ENCODE assay signal across 24 cellular contexts in the genomic region with DNA sequence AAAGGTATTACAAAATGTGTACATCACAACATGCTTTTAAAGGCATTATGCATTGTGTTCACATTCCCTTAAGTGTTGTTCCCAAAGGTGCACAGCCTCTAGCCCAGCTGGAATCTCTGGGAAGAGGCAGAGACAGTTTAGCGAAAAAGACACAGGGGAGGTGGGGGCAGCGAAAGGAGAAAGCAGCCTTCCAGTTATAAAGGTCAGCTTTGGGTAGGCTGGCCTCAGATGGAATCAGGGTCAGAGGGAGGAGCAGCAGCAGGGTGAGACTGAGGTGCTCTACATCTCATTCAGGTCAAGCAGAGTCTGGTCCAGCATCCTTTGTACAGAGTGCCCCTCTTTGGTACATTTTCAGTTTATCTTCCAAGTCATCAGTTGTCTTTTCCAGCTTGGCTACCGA.
"Had no signal": no experiment of that assay in that cellular context is flagged by ENCODE, and none has a peak within 500 bp of the region (broad histone marks: within the 10 kb centered on the region; RNA-seq: fewer than 3 reads in every experiment).

No MANE protein-coding gene starts in this region.

- H3K27ac Mint-ChIP-seq: dendritic cell treated with granulocyte-macrophage colony-stimulating factor and Interleukin-4, amounts not matched to agents 40 ng/mL and 50 ng/mL, for 4 days; mesothelial cell of epicardium; stimulated activated naive B cell treated with anti-CD40 and anti-IgM and Interleukin-4, amounts not matched to agents 10 μg/mL and 1 μg/mL and 100 μg/mL, for 72 hours had no signal

- H3K27ac ChIP-seq: epithelial cell of prostate, esophagus muscularis mucosa, gastrocnemius medialis, heart right ventricle, left lung, lower lobe of right lung, parathyroid adenoma, prostate gland, spleen had no signal

- H2AFZ ChIP-seq: parathyroid adenoma had no signal

- H3K4me3 Mint-ChIP-seq: dendritic cell treated with granulocyte-macrophage colony-stimulating factor and Interleukin-4, amounts not matched to agents 40 ng/mL and 50 ng/mL, for 4 days; effector memory CD8-positive, alpha-beta T cell; memory B cell; mesothelial cell of epicardium; natural killer cell treated with Interleukin-12 subunit alpha and Interleukin-12 subunit beta and Interleukin-15 and Interleukin-18, amount 100 ng/mL, for 72 hours; stimulated activated naive B cell treated with anti-CD40 and anti-IgM and Interleukin-4, amounts not matched to agents 10 μg/mL and 1 μg/mL and 100 μg/mL, for 72 hours had no signal

- H3K4me3 ChIP-seq: esophagus muscularis mucosa, gastrocnemius medialis, heart right ventricle, left lung, lower lobe of right lung, prostate gland, spleen had no signal

- H3K4me1 Mint-ChIP-seq: mesothelial cell of epicardium had no signal

- H3K4me1 ChIP-seq: left lung, lower lobe of right lung, prostate gland had no signal

- H3K9me3 ChIP-seq: esophagus muscularis mucosa, gastrocnemius medialis, heart right ventricle, left lung, lower lobe of right lung, prostate gland, spleen had no signal

- DNase-seq: effector memory CD8-positive, alpha-beta T cell; gastrocnemius medialis; heart right ventricle; hypothalamus; islet precursor cell; left lung; lower lobe of right lung; occipital lobe; spleen; stimulated activated CD4-positive, alpha-beta T cell treated with anti-CD3 and anti-CD28 coated beads, Interleukin-15, amount 100 ng/mL, for 24 hours; stimulated activated CD4-positive, alpha-beta T cell treated with anti-CD3 and anti-CD28 coated beads, Interleukin-1b, Interleukin-23, amount 100 ng/mL, for 48 hours; stimulated activated CD4-positive, alpha-beta T cell treated with anti-CD3 and anti-CD28 coated beads, Interleukin-4, amount 100 ng/mL, for 24 hours; stimulated activated naive B cell treated with anti-CD40 and anti-IgM and Interleukin-4, amounts not matched to agents 10 μg/mL and 1 μg/mL and 100 μg/mL, for 72 hours; trophoblast cell had no signal

- H3K27me3 Mint-ChIP-seq: dendritic cell treated with granulocyte-macrophage colony-stimulating factor and Interleukin-4, amounts not matched to agents 40 ng/mL and 50 ng/mL, for 4 days; effector memory CD8-positive, alpha-beta T cell; memory B cell; natural killer cell treated with Interleukin-12 subunit alpha and Interleukin-12 subunit beta and Interleukin-15 and Interleukin-18, amount 100 ng/mL, for 72 hours; stimulated activated naive B cell treated with anti-CD40 and anti-IgM and Interleukin-4, amounts not matched to agents 10 μg/mL and 1 μg/mL and 100 μg/mL, for 72 hours had no signal

- H3K9ac ChIP-seq: parathyroid adenoma had no signal

- ATAC-seq: effector memory CD8-positive, alpha-beta T cell; gastrocnemius medialis; heart right ventricle; left lung; lower lobe of right lung; natural killer cell treated with Interleukin-12 subunit alpha and Interleukin-12 subunit beta and Interleukin-15 and Interleukin-18, amount 100 ng/mL, for 72 hours; sciatic nerve; stimulated activated naive B cell treated with anti-CD40 and anti-IgM and Interleukin-4, amounts not matched to agents 10 μg/mL and 1 μg/mL and 100 μg/mL, for 72 hours had no signal

- FAIRE-seq: colon had no signal

- H3K27me3 ChIP-seq: esophagus muscularis mucosa, gastrocnemius medialis, heart right ventricle, left lung, spleen had no signal

- H3K9me3 Mint-ChIP-seq: dendritic cell treated with granulocyte-macrophage colony-stimulating factor and Interleukin-4, amounts not matched to agents 40 ng/mL and 50 ng/mL, for 4 days; effector memory CD8-positive, alpha-beta T cell; memory B cell; mesothelial cell of epicardium; natural killer cell treated with Interleukin-12 subunit alpha and Interleukin-12 subunit beta and Interleukin-15 and Interleukin-18, amount 100 ng/mL, for 72 hours; stimulated activated naive B cell treated with anti-CD40 and anti-IgM and Interleukin-4, amounts not matched to agents 10 μg/mL and 1 μg/mL and 100 μg/mL, for 72 hours had no signal
